Comparison of ENCODE assay signal across 25 cellular contexts in the genomic region with DNA sequence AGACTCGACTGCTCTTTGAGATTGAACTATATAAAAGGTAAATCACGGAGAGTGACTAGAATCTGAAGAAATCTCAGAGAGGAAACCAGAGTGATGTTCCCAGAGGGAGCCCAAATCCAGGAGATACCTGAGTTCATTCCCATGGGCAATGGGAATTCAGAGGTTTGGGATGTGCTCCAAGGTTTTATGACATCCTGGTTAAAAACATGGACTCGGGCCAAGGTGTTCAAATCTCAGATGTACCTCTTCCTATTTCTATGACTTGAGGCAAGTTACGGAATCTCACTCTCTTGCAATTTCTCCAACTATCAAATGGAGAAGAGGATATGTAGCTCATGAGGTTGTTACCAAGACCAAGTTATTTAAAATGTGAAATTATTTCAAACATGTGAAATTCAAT.
"Had no signal": no experiment of that assay in that cellular context is flagged by ENCODE, and none has a peak within 500 bp of the region (broad histone marks: within the 10 kb centered on the region; RNA-seq: fewer than 3 reads in every experiment).

No MANE protein-coding gene starts in this region.

- H3K27me3 ChIP-seq: brain microvascular endothelial cell had no signal

- H3K36me3 Mint-ChIP-seq: activated CD4-positive, alpha-beta memory T cell treated with anti-CD3 and anti-CD28 coated beads for 36 hours; activated naive CD8-positive, alpha-beta T cell; T-cell had no signal

- H3K27ac ChIP-seq: brain microvascular endothelial cell had no signal

- DNase-seq: activated CD4-positive, alpha-beta memory T cell treated with anti-CD3 and anti-CD28 coated beads for 36 hours; activated CD4-positive, alpha-beta T cell treated with anti-CD3 and anti-CD28 coated beads, Interleukin-2, amount 10 ng/mL, durations not matched to agents 7 days and 5 days; activated CD4-positive, CD25-positive, alpha-beta regulatory T cell; activated CD8-positive, alpha-beta memory T cell treated with anti-CD3 and anti-CD28 coated beads for 24 hours; activated effector memory CD4-positive, alpha-beta T cell treated with anti-CD3 and anti-CD28 coated beads, Interleukin-2, amount 50 U/mL, for 16 hours; activated naive CD4-positive, alpha-beta T cell treated with Interleukin-2 at 50 U/mL for 16 hours; activated T-cell treated with anti-CD3 and anti-CD28 coated beads, Interleukin-2, amount 50 U/mL, for 4 hours; amygdala; cerebellar nuclear complex; NCI-H1092; NCI-H1417; NCI-H1694; NCI-H2029; NCI-H2107; NCI-H2171 treated with DMSO at 0.1 percent for 48 hours; NCI-H345; NCI-H510A; NCI-H526 treated with DMSO at 0.1 percent for 48 hours; NCI-H82; SHP77 treated with DMSO at 0.1 percent for 48 hours; T-cell; T-helper 2 cell had no signal

- H3K4me3 Mint-ChIP-seq: activated CD4-positive, alpha-beta memory T cell treated with anti-CD3 and anti-CD28 coated beads for 36 hours; activated CD4-positive, alpha-beta T cell treated with anti-CD3 and anti-CD28 coated beads, Interleukin-2, amount 10 ng/mL, durations not matched to agents 7 days and 5 days; activated naive CD8-positive, alpha-beta T cell; activated T-cell treated with anti-CD3 and anti-CD28 coated beads, Interleukin-2, amount 50 U/mL, for 4 hours; T-cell had no signal

- FAIRE-seq: TTC549 had no signal

- H3K9me3 Mint-ChIP-seq: activated CD4-positive, alpha-beta memory T cell treated with anti-CD3 and anti-CD28 coated beads for 36 hours; activated CD4-positive, alpha-beta T cell treated with anti-CD3 and anti-CD28 coated beads, Interleukin-2, amount 10 ng/mL, durations not matched to agents 7 days and 5 days; activated T-cell treated with anti-CD3 and anti-CD28 coated beads, Interleukin-2, amount 50 U/mL, for 4 hours; T-cell had no signal

- H3K36me3 ChIP-seq: brain microvascular endothelial cell had no signal

- H3K27me3 Mint-ChIP-seq: activated CD4-positive, alpha-beta memory T cell treated with anti-CD3 and anti-CD28 coated beads for 36 hours; activated naive CD8-positive, alpha-beta T cell; T-cell had no signal

- ATAC-seq: activated T-cell treated with anti-CD3 and anti-CD28 coated beads, Interleukin-2, amount 50 U/mL, for 4 hours; T-cell had no signal

- H3K27ac Mint-ChIP-seq: activated CD4-positive, alpha-beta memory T cell treated with anti-CD3 and anti-CD28 coated beads for 36 hours; activated CD4-positive, alpha-beta T cell treated with anti-CD3 and anti-CD28 coated beads, Interleukin-2, amount 10 ng/mL, durations not matched to agents 7 days and 5 days; activated naive CD8-positive, alpha-beta T cell; T-cell had no signal
